14 cellular contexts compared by ENCODE assay signal in the genomic region with DNA sequence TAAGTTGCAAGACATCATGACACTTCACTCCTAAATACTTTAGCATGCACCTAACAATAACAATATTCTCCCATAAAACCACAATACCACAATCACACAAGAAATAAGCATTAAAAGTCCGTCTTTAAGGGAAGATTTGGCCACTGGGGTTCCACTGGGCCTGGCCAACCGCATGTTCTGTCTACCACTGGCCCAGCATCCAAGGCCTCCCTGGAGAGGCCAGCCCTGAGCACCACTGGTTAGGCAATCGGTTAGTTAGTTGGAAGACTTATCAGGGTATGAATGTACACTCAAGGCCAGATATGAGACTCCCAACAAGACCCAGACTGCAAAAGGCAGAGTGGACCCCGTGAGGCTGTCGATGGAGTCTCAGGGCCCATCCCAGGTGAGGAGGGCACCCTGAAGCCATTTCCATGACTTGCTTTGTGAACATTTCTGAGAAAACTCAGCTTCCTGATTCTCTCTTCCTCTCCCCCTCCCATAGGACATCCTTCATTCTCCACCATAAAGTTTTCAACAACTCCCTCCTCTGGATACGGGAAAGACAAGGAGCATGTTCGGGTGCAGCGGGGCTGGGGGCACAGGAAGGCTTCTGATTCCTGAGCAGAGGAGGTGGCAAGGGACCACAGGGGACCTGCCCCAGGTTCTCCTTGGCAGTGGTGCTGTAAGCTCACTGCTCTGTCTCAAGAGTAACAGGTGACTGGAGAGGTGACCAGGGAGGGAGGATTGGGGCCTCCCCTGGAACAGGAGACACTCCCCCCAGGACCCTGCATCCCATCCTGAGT. TPM values are rescaled to one million over a fixed set of nuclear protein-coding genes. Genes with fewer than 3 reads are reported as not detected.
DNase-seq lines count a peak whose midpoint lies in the region; ATAC-seq and TF ChIP-seq lines count a peak whose summit lies in the region.
"Had no signal": no experiment of that assay in that cellular context is flagged by ENCODE, and none has a peak within 500 bp of the region (broad histone marks: within the 10 kb centered on the region; RNA-seq: fewer than 3 reads in every experiment).

No MANE protein-coding gene starts in this region.

- no peak overlapping the region for H3K27ac ChIP-seq in CD8-positive, alpha-beta T cell (ENCODE audit: low read depth, low read length)
- peak overlapping the region; percentile 77 to 99 (median 92) for H3K27ac ChIP-seq in gastrocnemius medialis

- no peak for TF ChIP-seq POLR2A in gastrocnemius medialis (IDR thresholded peaks at IDR 0.05)

- H3K9me3 Mint-ChIP-seq in CD8-positive, alpha-beta T cell, result no peaks in the 10 kb centered on the region
- no peaks in the 10 kb centered on the region for H3K9me3 Mint-ChIP-seq in activated CD4-positive, alpha-beta memory T cell treated with anti-CD3 and anti-CD28 coated beads for 36 hours
- H3K9me3 Mint-ChIP-seq: activated B cell treated with CpG ODN at 0.5 μM for 24 hours had no signal

- peaks cover 45% of the 10 kb centered on the region for H3K36me3 Mint-ChIP-seq in CD8-positive, alpha-beta T cell
- peaks cover 5% of the 10 kb centered on the region for H3K36me3 Mint-ChIP-seq in activated CD4-positive, alpha-beta memory T cell treated with anti-CD3 and anti-CD28 coated beads for 36 hours

- DNase-seq in CD8-positive, alpha-beta T cell, result no peak
- no peak for DNase-seq in activated CD4-positive, alpha-beta memory T cell treated with anti-CD3 and anti-CD28 coated beads for 36 hours
- DNase-seq in fibroblast of mammary gland (ENCODE audit: low read depth), result peak; percentile 79
- DNase-seq in gastrocnemius medialis, result peak in 1 of 2 donors; percentile 61
- no peak for DNase-seq in Ammon's horn (ENCODE audit: low spot score)
- no peak for DNase-seq in NCI-H526 treated with DMSO at 0.1 percent for 48 hours (lab: John Stamatoyannopoulos, UW)
- DNase-seq: activated B cell treated with CpG ODN at 0.5 μM for 24 hours, DMS79 treated with DMSO at 0.1 percent for 48 hours, NCI-H1694 treated with DMSO at 0.1 percent for 48 hours, OCI-M1 had no signal

- CTCF ChIA-PET in CD8-positive, alpha-beta T cell (lab: Charles Lee), result interaction anchor here (12.4 to 13.3 kb wide), 2 partner anchors 22 to 31 kb away, joined by 106 to 458 read pairs; no protein-coding TSS in a partner anchor
- CTCF ChIA-PET in activated CD4-positive, alpha-beta memory T cell treated with anti-CD3 and anti-CD28 coated beads for 36 hours (lab: Charles Lee), result interaction anchor here (13.2 kb wide), 1 partner anchor 31 kb away, joined by 192 read pairs; no protein-coding TSS in a partner anchor

- peaks cover 89% of the 10 kb centered on the region for H3K4me1 ChIP-seq in CD8-positive, alpha-beta T cell (ENCODE audit: insufficient read depth, low read length)
- H3K4me1 ChIP-seq in gastrocnemius medialis, result peaks cover 82 to 95% of the 10 kb centered on the region in 2 donors

- peak overlapping the region; percentile 82 for H3K27ac Mint-ChIP-seq in CD8-positive, alpha-beta T cell
- peak overlapping the region; percentile 40 for H3K27ac Mint-ChIP-seq in activated CD4-positive, alpha-beta memory T cell treated with anti-CD3 and anti-CD28 coated beads for 36 hours
- H3K27ac Mint-ChIP-seq: activated B cell treated with CpG ODN at 0.5 μM for 24 hours had no signal

- no peaks in the 10 kb centered on the region for H3K9me3 ChIP-seq in CD8-positive, alpha-beta T cell (ENCODE audit: low read length)
- H3K9me3 ChIP-seq in gastrocnemius medialis, result no peaks in the 10 kb centered on the region
- H3K9me3 ChIP-seq: mucosa of descending colon had no signal

- in situ Hi-C loops in gastrocnemius medialis (cut with MboI; ENCODE audit: low sequenced_read_pairs in 4 of 4), result loop anchor here in 2 of 4 donors (5.0 kb wide), 1 partner anchor 32 kb away; no protein-coding TSS in a partner anchor

- no peaks in the 10 kb centered on the region for H3K27me3 ChIP-seq in CD8-positive, alpha-beta T cell (ENCODE audit: insufficient read depth, low read length)
- no peaks in the 10 kb centered on the region for H3K27me3 ChIP-seq in gastrocnemius medialis

- TF ChIP-seq CTCF in CD8-positive, alpha-beta T cell (IDR thresholded peaks at IDR 0.05), result no peak
- TF ChIP-seq CTCF in fibroblast of mammary gland (conservative IDR thresholded peaks at IDR 0.05; ENCODE audit: control insufficient read depth, insufficient read depth, low read depth, low read length) (no peak), gastrocnemius medialis (IDR thresholded peaks at IDR 0.05 in 4 of 5, conservative IDR thresholded peaks at IDR 0.05 in 1 of 5) (no peak)

- H3K4me1 Mint-ChIP-seq in CD8-positive, alpha-beta T cell (ENCODE audit: low read depth), result peaks cover 90% of the 10 kb centered on the region
- peaks cover 81% of the 10 kb centered on the region for H3K4me1 Mint-ChIP-seq in activated CD4-positive, alpha-beta memory T cell treated with anti-CD3 and anti-CD28 coated beads for 36 hours (ENCODE audit: low read depth)

- POLR2A ChIA-PET in CD8-positive, alpha-beta T cell (lab: Charles Lee), result interaction anchor here (1.1 to 1.9 kb wide), 2 partner anchors 10 to 18 kb away, joined by 3 to 4 read pairs; no protein-coding TSS in a partner anchor
- POLR2A ChIA-PET in activated CD4-positive, alpha-beta memory T cell treated with anti-CD3 and anti-CD28 coated beads for 36 hours (lab: Charles Lee), result interaction anchor here (0.6 to 1.5 kb wide), 2 partner anchors 21 to 424 kb away, joined by 3 to 4 read pairs; no protein-coding TSS in a partner anchor

- no peaks in the 10 kb centered on the region for H3K27me3 Mint-ChIP-seq in CD8-positive, alpha-beta T cell (ENCODE audit: low read depth)
- H3K27me3 Mint-ChIP-seq in activated CD4-positive, alpha-beta memory T cell treated with anti-CD3 and anti-CD28 coated beads for 36 hours, result no peaks in the 10 kb centered on the region

- no peak for ATAC-seq in CD8-positive, alpha-beta T cell
- ATAC-seq in gastrocnemius medialis (no peak), HG02840 (IDR thresholded peaks at IDR 0.05; ENCODE audit: low FRiP score, unreplicated experiment) (no peak), HG03432 (IDR thresholded peaks at IDR 0.05; ENCODE audit: unreplicated experiment) (no peak)
- ATAC-seq: mucosa of descending colon had no signal

- intact Hi-C loops in CD8-positive, alpha-beta T cell (cut with DNase I, micrococcal nuclease), result loop anchor here in 1 of 2 experiments (10.0 kb wide), 1 partner anchor 145 kb away; a partner anchor contains a TSS
- intact Hi-C loops in activated CD4-positive, alpha-beta memory T cell treated with anti-CD3 and anti-CD28 coated beads for 36 hours (cut with micrococcal nuclease), result loop anchor here (5.0 kb wide), 1 partner anchor 142 kb away; a partner anchor contains a TSS
- intact Hi-C loops in gastrocnemius medialis (cut with DNase I; ENCODE audit: low total_unique reads), result no loop called here

- no peaks in the 10 kb centered on the region for H3K36me3 ChIP-seq in CD8-positive, alpha-beta T cell (ENCODE audit: insufficient read depth, low read length)
- H3K36me3 ChIP-seq in gastrocnemius medialis, result no peaks in the 10 kb centered on the region

- H3K4me3 Mint-ChIP-seq in CD8-positive, alpha-beta T cell, result peak overlapping the region; percentile 42
- H3K4me3 Mint-ChIP-seq in activated CD4-positive, alpha-beta memory T cell treated with anti-CD3 and anti-CD28 coated beads for 36 hours, result no peak overlapping the region
- H3K4me3 Mint-ChIP-seq: activated B cell treated with CpG ODN at 0.5 μM for 24 hours had no signal

- H3K4me3 ChIP-seq in CD8-positive, alpha-beta T cell (ENCODE audit: low read depth, low read length), result no peak overlapping the region
- H3K4me3 ChIP-seq in fibroblast of mammary gland (ENCODE audit: control insufficient read depth, low read depth, low read length), result no peak overlapping the region
- H3K4me3 ChIP-seq in gastrocnemius medialis, result no peak overlapping the region
- H3K4me3 ChIP-seq: mucosa of descending colon had no signal

RNA-seq across cellular contexts. Expression of a gene that starts 5.9 kb away (rescaled TPM):
- total RNA-seq in CD8-positive, alpha-beta T cell, result 100 to 1,000 TPM; 170 to 171 TPM
- total RNA-seq in activated CD4-positive, alpha-beta memory T cell treated with anti-CD3 and anti-CD28 coated beads for 36 hours, result 10 to 100 TPM; 74.0 to 75.0 TPM
- total RNA-seq in gastrocnemius medialis, result 100 to 1,000 TPM in 1 of 4 donors, 10 to 100 TPM in 3; 48.8 to 102 (median 77.9) TPM

RNA-seq across cellular contexts. Expression of a gene that starts 32.1 kb away (rescaled TPM):
- total RNA-seq in CD8-positive, alpha-beta T cell, result 1,000 to 10,000 TPM; 6,214 to 6,704 TPM
- 1,000 to 10,000 TPM; 2,395 to 2,750 TPM for total RNA-seq in activated CD4-positive, alpha-beta memory T cell treated with anti-CD3 and anti-CD28 coated beads for 36 hours
- total RNA-seq in gastrocnemius medialis, result under 1 TPM in 2 of 4 donors, not detected in 2; under 0.01 TPM

RNA-seq across cellular contexts. Expression of a gene that starts 33.4 kb away (rescaled TPM):
- 1,000 to 10,000 TPM; 1,572 to 1,612 TPM for total RNA-seq in CD8-positive, alpha-beta T cell
- total RNA-seq in activated CD4-positive, alpha-beta memory T cell treated with anti-CD3 and anti-CD28 coated beads for 36 hours, result 1,000 to 10,000 TPM; 1,180 to 1,201 TPM
- total RNA-seq in gastrocnemius medialis, result under 1 TPM in 1 of 4 donors, not detected in 3; under 0.01 TPM

RNA-seq across cellular contexts. Expression of a gene that starts 42.5 kb away (rescaled TPM):
- not detected for total RNA-seq in CD8-positive, alpha-beta T cell
- total RNA-seq in activated CD4-positive, alpha-beta memory T cell treated with anti-CD3 and anti-CD28 coated beads for 36 hours, result 1 to 10 TPM; 1.8 to 2.0 TPM
- 10 to 100 TPM in 1 of 4 donors, 1 to 10 TPM in 3; 2.5 to 13.2 (median 6.7) TPM for total RNA-seq in gastrocnemius medialis
- total RNA-seq: ureter had no signal

RNA-seq across cellular contexts. Expression of a gene that starts 58.7 kb away (rescaled TPM):
- total RNA-seq in CD8-positive, alpha-beta T cell, result 1,000 to 10,000 TPM; 2,094 to 2,102 TPM
- 1,000 to 10,000 TPM; 4,273 to 4,368 TPM for total RNA-seq in activated CD4-positive, alpha-beta memory T cell treated with anti-CD3 and anti-CD28 coated beads for 36 hours
- total RNA-seq in gastrocnemius medialis, result 1,000 to 10,000 TPM; 2,008 to 3,982 (median 3,189) TPM

Comparison
In these comparisons a context has a peak if more than half of its experiments do, and no peak if none do; other contexts are left out.
1. RNA of a gene that starts 32.1 kb away (total RNA-seq): 6,214 to 6,704 TPM in CD8-positive, alpha-beta T cell and 2,395 to 2,750 TPM in activated CD4-positive, alpha-beta memory T cell treated with anti-CD3 and anti-CD28 coated beads for 36 hours; under 0.01 TPM in gastrocnemius medialis; every median in the first group is over 1,000 times any median in the second.
2. RNA of a gene that starts 33.4 kb away (total RNA-seq): 1,572 to 1,612 TPM in CD8-positive, alpha-beta T cell and 1,180 to 1,201 TPM in activated CD4-positive, alpha-beta memory T cell treated with anti-CD3 and anti-CD28 coated beads for 36 hours; under 0.01 TPM in gastrocnemius medialis; every median in the first group is over 1,000 times any median in the second.